Comparison of ENCODE assay signal across 20 cellular contexts in genomic region chrX:45830343-45830742, GRCh38.
DNase-seq lines count a peak whose midpoint lies in the region; ATAC-seq, FAIRE-seq and TF ChIP-seq lines count a peak whose summit lies in the region.
"Had no signal": no experiment of that assay in that cellular context is flagged by ENCODE, and none has a peak within 500 bp of the region (broad histone marks: within the 10 kb centered on the region; RNA-seq: fewer than 3 reads in every experiment).

No MANE protein-coding gene starts in this region.

- FAIRE-seq in RCC 7860 (lab: Jason Lieb, UNC): no peak
- FAIRE-seq: A549, D721Med had no signal

- no peak for DNase-seq in activated T-cell treated with anti-CD3 and anti-CD28 coated beads, Interleukin-2, amount 50 U/mL, for 24 hours
- DNase-seq in activated T-cell treated with anti-CD3 and anti-CD28 coated beads, Interleukin-2, amount 50 U/mL, for 48 hours: no peak
- no peak for DNase-seq in activated T-helper 2 cell treated with anti-CD3 and anti-CD28 coated beads, Interferon-gamma antibody, Interleukin-2, Interleukin-4, amounts not matched to agents 10 μg/mL and 5 μg/mL and 100 μg/mL, durations not matched to agents 14 hours and 24 hours and 36 hours (ENCODE audit: low spot score)
- peak in 1 of 2 donors; percentile 44 for DNase-seq in foreskin keratinocyte
- DNase-seq in RCC 7860 (ENCODE audit: low spot score): no peak
- no peak for DNase-seq in glomerular visceral epithelial cell (ENCODE audit: extremely low spot score)
- DNase-seq in chondrocyte (ENCODE audit: low spot score): no peak
- DNase-seq: anterior cingulate cortex; NCI-H1436 treated with DMSO at 0.1 percent for 48 hours; NCI-H69; nephron progenitor cell; right lobe of liver; stimulated activated CD4-positive, alpha-beta T cell treated with anti-CD3 and anti-CD28 coated beads, Interleukin-15, amount 100 ng/mL, for 24 hours; testis had no signal

- peak overlapping the region; percentile 4 for H3K4me3 Mint-ChIP-seq in activated T-cell treated with anti-CD3 and anti-CD28 coated beads, Interleukin-2, amount 50 U/mL, for 24 hours
- peak overlapping the region; percentile 66 for H3K4me3 Mint-ChIP-seq in activated T-helper 2 cell treated with anti-CD3 and anti-CD28 coated beads, Interferon-gamma antibody, Interleukin-2, Interleukin-4, amounts not matched to agents 10 μg/mL and 5 μg/mL and 100 μg/mL, durations not matched to agents 14 hours and 24 hours and 36 hours (ENCODE audit: low read depth)
- H3K4me3 Mint-ChIP-seq in chondrocyte (ENCODE audit: unreplicated experiment): no peak overlapping the region
- H3K4me3 Mint-ChIP-seq: mesothelial cell of epicardium, nephron progenitor cell had no signal

- no peak for ATAC-seq in foreskin keratinocyte
- ATAC-seq: A549, left lobe of liver, right lobe of liver had no signal

- intact Hi-C loops in activated T-helper 2 cell treated with anti-CD3 and anti-CD28 coated beads, Interferon-gamma antibody, Interleukin-2, Interleukin-4, amounts not matched to agents 10 μg/mL and 5 μg/mL and 100 μg/mL, durations not matched to agents 14 hours and 24 hours and 36 hours (cut with micrococcal nuclease): no loop called here

- peaks cover 75% of the 10 kb centered on the region for H3K36me3 ChIP-seq in HUES6 (ENCODE audit: control insufficient read depth, insufficient read depth, low read length)
- H3K36me3 ChIP-seq: right lobe of liver had no signal

- peaks cover 43% of the 10 kb centered on the region for H3K27me3 Mint-ChIP-seq in activated T-cell treated with anti-CD3 and anti-CD28 coated beads, Interleukin-2, amount 50 U/mL, for 24 hours
- no peaks in the 10 kb centered on the region for H3K27me3 Mint-ChIP-seq in activated T-helper 2 cell treated with anti-CD3 and anti-CD28 coated beads, Interferon-gamma antibody, Interleukin-2, Interleukin-4, amounts not matched to agents 10 μg/mL and 5 μg/mL and 100 μg/mL, durations not matched to agents 14 hours and 24 hours and 36 hours (ENCODE audit: low read depth)
- H3K27me3 Mint-ChIP-seq in chondrocyte (ENCODE audit: low read depth): no peaks in the 10 kb centered on the region

- no peak overlapping the region for H3K4me3 ChIP-seq in HUES6 (ENCODE audit: low read depth, low read length)
- H3K4me3 ChIP-seq: A549, right lobe of liver, testis had no signal

- peaks cover 40% of the 10 kb centered on the region for H3K4me1 ChIP-seq in HUES6 (ENCODE audit: control insufficient read depth, insufficient read depth, low read length)
- peaks cover 25% of the 10 kb centered on the region for H3K4me1 ChIP-seq in foreskin keratinocyte
- H3K4me1 ChIP-seq: parathyroid adenoma, right lobe of liver, testis had no signal

- peak overlapping the region; percentile 87 for H3K27ac Mint-ChIP-seq in activated T-cell treated with anti-CD3 and anti-CD28 coated beads, Interleukin-2, amount 50 U/mL, for 24 hours
- peak overlapping the region; percentile 96 for H3K27ac Mint-ChIP-seq in activated T-helper 2 cell treated with anti-CD3 and anti-CD28 coated beads, Interferon-gamma antibody, Interleukin-2, Interleukin-4, amounts not matched to agents 10 μg/mL and 5 μg/mL and 100 μg/mL, durations not matched to agents 14 hours and 24 hours and 36 hours
- no peak overlapping the region for H3K27ac Mint-ChIP-seq in chondrocyte (ENCODE audit: unreplicated experiment)
- H3K27ac Mint-ChIP-seq: mesothelial cell of epicardium had no signal

- no peaks in the 10 kb centered on the region for H3K9me3 ChIP-seq in HUES6 (ENCODE audit: control insufficient read depth, insufficient read depth, low read depth, low read length)
- H3K9me3 ChIP-seq: A549, right lobe of liver, testis had no signal

- peak overlapping the region; percentile 26 for H3K9ac ChIP-seq in HUES6 (ENCODE audit: low read length)
- H3K9ac ChIP-seq: parathyroid adenoma had no signal

- no peak for TF ChIP-seq CTCF in foreskin keratinocyte (conservative IDR thresholded peaks at IDR 0.05)
- TF ChIP-seq CTCF in chondrocyte (IDR thresholded peaks at IDR 0.05): no peak

- H3K9me3 Mint-ChIP-seq in activated T-cell treated with anti-CD3 and anti-CD28 coated beads, Interleukin-2, amount 50 U/mL, for 24 hours: no peaks in the 10 kb centered on the region
- H3K9me3 Mint-ChIP-seq in activated T-helper 2 cell treated with anti-CD3 and anti-CD28 coated beads, Interferon-gamma antibody, Interleukin-2, Interleukin-4, amounts not matched to agents 10 μg/mL and 5 μg/mL and 100 μg/mL, durations not matched to agents 14 hours and 24 hours and 36 hours: peaks cover 4% of the 10 kb centered on the region
- H3K9me3 Mint-ChIP-seq in chondrocyte (ENCODE audit: low read depth): peaks cover 7% of the 10 kb centered on the region

- H3K27ac ChIP-seq in HUES6 (ENCODE audit: low read depth, low read length): peak overlapping the region; percentile 64
- H3K27ac ChIP-seq in foreskin keratinocyte: peak overlapping the region; percentile 67
- H3K27ac ChIP-seq: parathyroid adenoma, right lobe of liver, testis had no signal

- peaks cover 89% of the 10 kb centered on the region for H3K36me3 Mint-ChIP-seq in activated T-cell treated with anti-CD3 and anti-CD28 coated beads, Interleukin-2, amount 50 U/mL, for 24 hours (ENCODE audit: low read depth)
- peaks cover 68% of the 10 kb centered on the region for H3K36me3 Mint-ChIP-seq in activated T-helper 2 cell treated with anti-CD3 and anti-CD28 coated beads, Interferon-gamma antibody, Interleukin-2, Interleukin-4, amounts not matched to agents 10 μg/mL and 5 μg/mL and 100 μg/mL, durations not matched to agents 14 hours and 24 hours and 36 hours (ENCODE audit: low read depth)
- peaks cover 3% of the 10 kb centered on the region for H3K36me3 Mint-ChIP-seq in chondrocyte (ENCODE audit: low read depth)

- H3K4me1 Mint-ChIP-seq in activated T-cell treated with anti-CD3 and anti-CD28 coated beads, Interleukin-2, amount 50 U/mL, for 24 hours (ENCODE audit: low read depth): peaks cover 63% of the 10 kb centered on the region
- peaks cover 55% of the 10 kb centered on the region for H3K4me1 Mint-ChIP-seq in activated T-helper 2 cell treated with anti-CD3 and anti-CD28 coated beads, Interferon-gamma antibody, Interleukin-2, Interleukin-4, amounts not matched to agents 10 μg/mL and 5 μg/mL and 100 μg/mL, durations not matched to agents 14 hours and 24 hours and 36 hours (ENCODE audit: low read depth)
- H3K4me1 Mint-ChIP-seq in chondrocyte (ENCODE audit: low read depth): no peaks in the 10 kb centered on the region
- H3K4me1 Mint-ChIP-seq: mesothelial cell of epicardium had no signal

- no peaks in the 10 kb centered on the region for H3K27me3 ChIP-seq in HUES6 (ENCODE audit: control insufficient read depth, insufficient read depth, low read length)
- H3K27me3 ChIP-seq in foreskin keratinocyte: no peaks in the 10 kb centered on the region
- H3K27me3 ChIP-seq: right lobe of liver, testis had no signal
